Comparison of ENCODE assay signal across 8 cellular contexts in genomic region chr1:78490861-78491310, GRCh38. TPM values are rescaled to one million over a fixed set of nuclear protein-coding genes. Genes with fewer than 3 reads are reported as not detected.
DNase-seq lines count a peak whose midpoint lies in the region; ATAC-seq and TF ChIP-seq lines count a peak whose summit lies in the region.

Gene PTGFR, plus strand, starts transcription at chr1:78490974. Its CDS starts 1,770 bp downstream, at chr1:78492744.

- in situ Hi-C loops in GM23248 (cut with MboI): no loop called here

- H3K9ac ChIP-seq in GM23248: peak within 1 kb of the TSS; percentile 72

- intact Hi-C loops in left ventricle myocardium inferior (cut with micrococcal nuclease) (no loop called here), sciatic nerve (cut with DNase I) (no loop called here), Caco-2 (cut with micrococcal nuclease; ENCODE audit: unreplicated experiment) (no loop called here)

- no peak within 1 kb of the TSS for H3K27ac Mint-ChIP-seq in Caco-2 (ENCODE audit: unreplicated experiment)

- no peaks in the 10 kb centered on the region for H4K20me1 ChIP-seq in GM23248 (ENCODE audit: insufficient read depth)

- no peaks in the 10 kb centered on the region for H3K4me1 Mint-ChIP-seq in Caco-2 (ENCODE audit: low read depth, unreplicated experiment)

- no peaks in the 10 kb centered on the region for H3K36me3 Mint-ChIP-seq in Caco-2 (ENCODE audit: insufficient read depth, unreplicated experiment)

- peak within 1 kb of the TSS; percentile 43 for H3K27ac ChIP-seq in GM23248
- peak within 1 kb of the TSS; percentile 27 for H3K27ac ChIP-seq in left ventricle myocardium inferior (replicated peaks)

- TF ChIP-seq CTCF in left ventricle myocardium inferior (IDR thresholded peaks at IDR 0.05; ENCODE audit: borderline replicate concordance): no peak
- TF ChIP-seq CTCF in Caco-2 (IDR thresholded peaks at IDR 0.05; ENCODE audit: insufficient read depth in 1 of 2, low read depth in 1 of 2, low read length in 1 of 2, severe bottlenecking in 1 of 2, unreplicated experiment in 1 of 2): no peak

- no peaks in the 10 kb centered on the region for H3K9me2 ChIP-seq in GM23248 (ENCODE audit: insufficient read depth)

- H3K9me3 ChIP-seq in GM23248 (ENCODE audit: low read depth): no peaks in the 10 kb centered on the region
- H3K9me3 ChIP-seq in left ventricle myocardium inferior (replicated peaks): peaks cover 20% of the 10 kb centered on the region
- H3K9me3 ChIP-seq in Caco-2: no peaks in the 10 kb centered on the region

- peak within 1 kb of the TSS; percentile 91 for H3K4me3 ChIP-seq in GM23248
- peak within 1 kb of the TSS; percentile 60 for H3K4me3 ChIP-seq in left ventricle myocardium inferior
- H3K4me3 ChIP-seq in Caco-2 (ENCODE audit: low read depth, low read length): no peak within 1 kb of the TSS

- no peaks in the 10 kb centered on the region for H3K27me3 Mint-ChIP-seq in Caco-2 (ENCODE audit: insufficient read depth, unreplicated experiment)

- CTCF ChIA-PET in Caco-2 (lab: Charles Lee): no interaction called here

- peak within 1 kb of the TSS; percentile 84 for H3K4me2 ChIP-seq in GM23248 (ENCODE audit: unreplicated experiment)

- WGBS in GM23248 (ENCODE audit: low coverage in 1 of 2, low lambda C conversion rate in 2 of 2, missing lambda C conversion rate in 2 of 2), 2 experiments: 0 to 1% methylated on average over 31 to 39 of the region's 39 CpGs

- peak; percentile 73 for DNase-seq in GM23248
- DNase-seq in left ventricle myocardium inferior: peak; percentile 16
- DNase-seq in sciatic nerve (ENCODE audit: low spot score): peak; percentile 69
- DNase-seq in Caco-2: no peak

- POLR2A ChIA-PET in Caco-2 (lab: Charles Lee): no interaction called here

- H3K36me3 ChIP-seq in GM23248 (ENCODE audit: low read depth): no peaks in the 10 kb centered on the region
- H3K36me3 ChIP-seq in left ventricle myocardium inferior: no peaks in the 10 kb centered on the region
- no peaks in the 10 kb centered on the region for H3K36me3 ChIP-seq in Caco-2 (ENCODE audit: control insufficient read depth, insufficient read depth, low read length)

- no peaks in the 10 kb centered on the region for H3K79me2 ChIP-seq in GM23248 (ENCODE audit: insufficient read depth)

- ATAC-seq in SK-N-SH treated with all-trans-retinoic acid at 6 μM for 48 hours (peak; percentile 91), sciatic nerve (peak; percentile 83), GM19351 (IDR thresholded peaks at IDR 0.05; ENCODE audit: unreplicated experiment) (no peak), HG02938 (IDR thresholded peaks at IDR 0.05; ENCODE audit: unreplicated experiment) (no peak), HG03135 (IDR thresholded peaks at IDR 0.05; ENCODE audit: unreplicated experiment) (no peak)

- peaks cover 17% of the 10 kb centered on the region for H3K4me1 ChIP-seq in GM23248 (ENCODE audit: insufficient read depth)
- H3K4me1 ChIP-seq in left ventricle myocardium inferior: peaks cover 14% of the 10 kb centered on the region
- H3K4me1 ChIP-seq in Caco-2: no peaks in the 10 kb centered on the region

- H3K27me3 ChIP-seq in GM23248 (replicated peaks; ENCODE audit: insufficient read depth) (no peaks in the 10 kb centered on the region), left ventricle myocardium inferior (ENCODE audit: low read depth) (peaks cover 53% of the 10 kb centered on the region), Caco-2 (replicated peaks; ENCODE audit: control insufficient read depth, insufficient read depth, low read length) (no peaks in the 10 kb centered on the region)

- no TSS peak for BruUV-seq in Caco-2 (replicated peaks; lab: Mats Ljungman, UMichigan)

- no peaks in the 10 kb centered on the region for H3K9me3 Mint-ChIP-seq in Caco-2 (ENCODE audit: unreplicated experiment)

- peaks cover 15% of the 10 kb centered on the region; the same call in 1 of the 2 replicates for H3F3A ChIP-seq in GM23248 (ENCODE audit: insufficient read depth)

- H3K4me3 Mint-ChIP-seq in Caco-2 (ENCODE audit: unreplicated experiment): no peak within 1 kb of the TSS

- peak within 1 kb of the TSS; percentile 94 for H2AFZ ChIP-seq in GM23248

TF ChIP-seq in SK-N-SH treated with all-trans-retinoic acid at 6 μM for 48 hours, 23 proteins besides CTCF, POLR2A, EP300 and RAD21:
- TF ChIP-seq CSRNP3 (CRISPR knock-in tag; IDR thresholded peaks at IDR 0.05): no peak
- TF ChIP-seq ARNTL (CRISPR knock-in tag; IDR thresholded peaks at IDR 0.05; ENCODE audit: borderline replicate concordance, low read depth): no peak
- TF ChIP-seq GLIS3 (CRISPR knock-in tag; IDR thresholded peaks at IDR 0.05): no peak
- TF ChIP-seq ZC3H10 (CRISPR knock-in tag; IDR thresholded peaks at IDR 0.05): no peak
- no peak for TF ChIP-seq SNAI2 (CRISPR knock-in tag; IDR thresholded peaks at IDR 0.05)
- TF ChIP-seq ISL1 (CRISPR knock-in tag; IDR thresholded peaks at IDR 0.05): no peak
- TF ChIP-seq RARB (CRISPR knock-in tag; IDR thresholded peaks at IDR 0.05): no peak
- no peak for TF ChIP-seq TOX (CRISPR knock-in tag; IDR thresholded peaks at IDR 0.05; ENCODE audit: borderline replicate concordance)
- TF ChIP-seq PATZ1 (CRISPR knock-in tag; IDR thresholded peaks at IDR 0.05; ENCODE audit: borderline replicate concordance): no peak
- TF ChIP-seq ZNF70 (CRISPR knock-in tag; IDR thresholded peaks at IDR 0.05): no peak
- TF ChIP-seq OSR1 (CRISPR knock-in tag; IDR thresholded peaks at IDR 0.05): no peak
- TF ChIP-seq TSHZ2 (CRISPR knock-in tag; IDR thresholded peaks at IDR 0.05): no peak
- TF ChIP-seq CREB5 (CRISPR knock-in tag; IDR thresholded peaks at IDR 0.05; ENCODE audit: low read depth): no peak
- no peak for TF ChIP-seq BACH2 (CRISPR knock-in tag; IDR thresholded peaks at IDR 0.05; ENCODE audit: borderline replicate concordance)

RNA-seq across cellular contexts. Expression of gene PTGFR, which starts in this region (rescaled TPM):
- total RNA-seq in GM23248 (2014; rRNA removed; shearing (Covaris generic)): 11.9 and 13.3 TPM in 2 replicates
- polyA plus RNA-seq in GM23248 (2016; fragmentation: Nextera tagmentation; extraction: Ambion mirVana): 7.8 and 8.3 TPM in 2 replicates
- total RNA-seq in left ventricle myocardium inferior (0.44 TPM), sciatic nerve (57.2 TPM), Caco-2 (2022) (not detected in 2 replicates)

Comparison
In these comparisons a context has a peak if more than half of its experiments do, and no peak if none do; other contexts are left out.
1. Peak in DNase-seq, H3K4me3 ChIP-seq and H3K27ac ChIP-seq in left ventricle myocardium inferior; RNA of the gene not detected or under 1 TPM.
2. DNase-seq: peak in GM23248 (single experiment) and sciatic nerve (single experiment); none in Caco-2 (0 of 2).
3. ATAC-seq: peak in SK-N-SH treated with all-trans-retinoic acid at 6 μM for 48 hours (single experiment) and sciatic nerve (single experiment); none in GM19351 (single experiment), HG02938 (single experiment) and HG03135 (single experiment).